In the genomic region with DNA sequence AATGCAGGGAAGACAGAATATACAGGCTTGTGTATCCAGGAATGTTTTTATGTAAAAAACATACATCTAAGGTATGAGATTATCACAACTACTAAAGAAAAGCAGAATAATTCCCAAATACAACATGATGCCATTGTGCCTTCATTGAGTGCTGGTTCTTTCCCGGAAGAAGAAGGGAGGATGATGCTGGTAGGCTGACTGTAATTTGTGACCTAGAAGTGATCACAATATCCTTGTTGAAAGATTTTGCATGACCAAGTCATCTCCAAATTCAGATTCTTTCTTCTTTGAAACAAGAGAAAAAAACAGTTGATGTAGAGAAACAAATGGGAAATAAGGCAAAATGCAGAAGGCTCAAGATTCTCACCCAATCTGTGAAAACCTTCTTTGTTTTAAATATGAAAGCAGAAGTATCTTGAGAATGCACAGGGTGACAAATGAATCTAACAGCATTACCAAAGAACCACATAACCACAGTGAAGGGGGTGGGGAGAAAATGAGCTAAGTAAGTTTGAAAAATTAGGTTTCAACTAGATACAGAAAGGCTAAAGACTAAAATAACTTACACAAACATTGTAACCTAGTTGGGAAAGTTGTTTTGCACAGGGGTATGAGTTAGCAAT, we compare ENCODE assay signal across 1 cellular context.
TF ChIP-seq lines count a peak whose summit lies in the region.

No MANE protein-coding gene starts in this region.

TF ChIP-seq in IMR-90, 13 proteins besides CTCF, POLR2A, EP300 and RAD21 (continued from another document):
- TF ChIP-seq, protein P1, sequence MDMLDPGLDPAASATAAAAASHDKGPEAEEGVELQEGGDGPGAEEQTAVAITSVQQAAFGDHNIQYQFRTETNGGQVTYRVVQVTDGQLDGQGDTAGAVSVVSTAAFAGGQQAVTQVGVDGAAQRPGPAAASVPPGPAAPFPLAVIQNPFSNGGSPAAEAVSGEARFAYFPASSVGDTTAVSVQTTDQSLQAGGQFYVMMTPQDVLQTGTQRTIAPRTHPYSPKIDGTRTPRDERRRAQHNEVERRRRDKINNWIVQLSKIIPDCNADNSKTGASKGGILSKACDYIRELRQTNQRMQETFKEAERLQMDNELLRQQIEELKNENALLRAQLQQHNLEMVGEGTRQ (IDR thresholded peaks at IDR 0.05; ENCODE audit: low read depth, low read length) = no peak
TF ChIP-seq in IMR-90: peak in this region for 0.
